ENCODE assay signal across 30 cellular contexts in genomic region chr14:96511667-96512066, GRCh38. TPM values are rescaled to one million over a fixed set of nuclear protein-coding genes. Genes with fewer than 3 reads are reported as not detected.
DNase-seq lines count a peak whose midpoint lies in the region; ATAC-seq, FAIRE-seq and TF ChIP-seq lines count a peak whose summit lies in the region.
"Had no signal": no experiment of that assay in that cellular context is flagged by ENCODE, and none has a peak within 500 bp of the region (broad histone marks: within the 10 kb centered on the region; RNA-seq: fewer than 3 reads in every experiment).

No MANE protein-coding gene starts in this region.

- no peak overlapping the region for H3K27ac Mint-ChIP-seq in CD8-positive, alpha-beta T cell
- H3K27ac Mint-ChIP-seq in naive thymus-derived CD4-positive, alpha-beta T cell = peak overlapping the region in 1 of 9 donors; percentile 60
- H3K27ac Mint-ChIP-seq: activated CD8-positive, alpha-beta T cell treated with anti-CD3 and anti-CD28 coated beads, Interleukin-2, amount 10 ng/mL, durations not matched to agents 7 days and 5 days; activated naive CD8-positive, alpha-beta T cell treated with anti-CD3 and anti-CD28 coated beads, Interleukin-2, amount 10 ng/mL, durations not matched to agents 7 days and 5 days had no signal

- peaks cover 3% of the 10 kb centered on the region; the same call in 1 of the 2 replicates for H4K20me1 ChIP-seq in GM12878 (ENCODE audit: control insufficient read depth, insufficient read depth)

- H3K9me3 ChIP-seq in CD8-positive, alpha-beta T cell (ENCODE audit: low read length) = no peaks in the 10 kb centered on the region
- H3K9me3 ChIP-seq in HUES64 (ENCODE audit: insufficient read depth, low read depth, low read length) (no peaks in the 10 kb centered on the region), GM12878 (replicated peaks; ENCODE audit: control insufficient read depth, insufficient read depth, low read length) (no peaks in the 10 kb centered on the region; the same call in none of the 3 replicates)
- H3K9me3 ChIP-seq in naive thymus-derived CD4-positive, alpha-beta T cell (ENCODE audit: control insufficient read depth in 2 of 3, low read length in 3 of 3) = no peaks in the 10 kb centered on the region
- H3K9me3 ChIP-seq: ascending aorta, BLaER1, gastroesophageal sphincter, neutrophil, sigmoid colon, tibial nerve had no signal

- no peak for TF ChIP-seq RAD21 in GM12878 (IDR thresholded peaks at IDR 0.05; ENCODE audit: insufficient read depth, low read depth, low read length)

- H3K4me1 Mint-ChIP-seq in CD8-positive, alpha-beta T cell (ENCODE audit: low read depth) = peaks cover 86% of the 10 kb centered on the region
- peaks cover 49 to 96% (median 86%) of the 10 kb centered on the region in 7 donors for H3K4me1 Mint-ChIP-seq in naive thymus-derived CD4-positive, alpha-beta T cell

- no peaks in the 10 kb centered on the region for H3K9me3 Mint-ChIP-seq in CD8-positive, alpha-beta T cell
- H3K9me3 Mint-ChIP-seq in naive thymus-derived CD4-positive, alpha-beta T cell = no peaks in the 10 kb centered on the region
- H3K9me3 Mint-ChIP-seq: activated naive CD8-positive, alpha-beta T cell treated with anti-CD3 and anti-CD28 coated beads, Interleukin-2, amount 10 ng/mL, durations not matched to agents 7 days and 5 days had no signal

- no peak overlapping the region for H2AFZ ChIP-seq in GM12878 (ENCODE audit: control insufficient read depth, low read depth, low read length)

- H3K4me2 ChIP-seq in GM12878 (ENCODE audit: control insufficient read depth, insufficient read depth) = peak overlapping the region; percentile 70; the same call in 1 of the 2 replicates
- H3K4me2 ChIP-seq: BLaER1 had no signal

- H3K9ac ChIP-seq in HUES64 (ENCODE audit: low read depth, low read length) (no peak overlapping the region), GM12878 (ENCODE audit: control insufficient read depth, insufficient read depth, low read length) (no peak overlapping the region)
- H3K9ac ChIP-seq: BLaER1 had no signal

- H3K4me3 Mint-ChIP-seq in CD8-positive, alpha-beta T cell = peak overlapping the region; percentile 49
- peak overlapping the region in 7 of 10 donors; percentile 18 to 65 (median 55) for H3K4me3 Mint-ChIP-seq in naive thymus-derived CD4-positive, alpha-beta T cell
- H3K4me3 Mint-ChIP-seq: activated CD8-positive, alpha-beta T cell treated with anti-CD3 and anti-CD28 coated beads, Interleukin-2, amount 10 ng/mL, durations not matched to agents 7 days and 5 days; activated naive CD8-positive, alpha-beta T cell treated with anti-CD3 and anti-CD28 coated beads, Interleukin-2, amount 10 ng/mL, durations not matched to agents 7 days and 5 days had no signal

- RAD21 ChIA-PET in GM12878 (lab: Charles Lee; ENCODE audit: unreplicated experiment) = no interaction called here

- intact Hi-C loops in CD8-positive, alpha-beta T cell (cut with DNase I, micrococcal nuclease) = loop anchor here in 1 of 2 experiments (2.0 kb wide), 1 partner anchor 49 kb away; no protein-coding TSS in a partner anchor
- intact Hi-C loops in GM12878 (cut with micrococcal nuclease; ENCODE audit: unreplicated experiment) = no loop called here
- intact Hi-C loops in naive thymus-derived CD4-positive, alpha-beta T cell (cut with micrococcal nuclease) = no loop called here

- no peak for FAIRE-seq in GM12878 (lab: Jason Lieb, UNC)
- FAIRE-seq: H54 had no signal

- WGBS in HUES64 = 82% methylated on average over 1 of the region's 1 CpG
- 94% methylated on average over 1 of the region's 1 CpG for WGBS in GM12878 (ENCODE audit: insufficient coverage, insufficient replicate concordance, low lambda C conversion rate, missing lambda C conversion rate)

- POLR2A ChIA-PET in CD8-positive, alpha-beta T cell (lab: Charles Lee) = no interaction called here
- POLR2A ChIA-PET in GM12878 (lab: Charles Lee) = interaction anchor here (1.2 to 2.3 kb wide), 3 partner anchors 9 to 296 kb away, joined by 3 to 13 read pairs (median 4); no protein-coding TSS in a partner anchor
- POLR2A ChIA-PET in naive thymus-derived CD4-positive, alpha-beta T cell (lab: Charles Lee) = interaction anchor here (0.6 kb wide), 1 partner anchor 25 kb away, joined by 3 read pairs; no protein-coding TSS in a partner anchor

- in situ Hi-C loops in GM12878 (cut with MboI) = no loop called here

- CTCF ChIA-PET in CD8-positive, alpha-beta T cell (lab: Charles Lee) = no interaction called here
- CTCF ChIA-PET in GM12878 (lab: Yijun Ruan, JAX) = interaction anchor here (1.3 to 1.6 kb wide), 2 partner anchors 14 to 341 kb away, joined by 3 to 4 read pairs; no protein-coding TSS in a partner anchor
- CTCF ChIA-PET in naive thymus-derived CD4-positive, alpha-beta T cell (lab: Charles Lee) = no interaction called here

- TF ChIP-seq EP300 in GM12878 (IDR thresholded peaks at IDR 0.05; ENCODE audit: borderline replicate concordance in 1 of 2, control insufficient read depth in 1 of 2, low read depth in 2 of 2, low read length in 2 of 2) = no peak

- H3K27me3 ChIP-seq in CD8-positive, alpha-beta T cell (ENCODE audit: insufficient read depth, low read length) = no peaks in the 10 kb centered on the region
- H3K27me3 ChIP-seq in HUES64 (ENCODE audit: insufficient read depth, low read length) (no peaks in the 10 kb centered on the region), GM12878 (replicated peaks in 1 of 2; ENCODE audit: control insufficient read depth in 2 of 2, insufficient read depth in 2 of 2, low read length in 1 of 2) (no peaks in the 10 kb centered on the region)
- no peaks in the 10 kb centered on the region for H3K27me3 ChIP-seq in naive thymus-derived CD4-positive, alpha-beta T cell (ENCODE audit: control insufficient read depth in 2 of 2, insufficient read depth in 2 of 2, low read length in 2 of 2)
- H3K27me3 ChIP-seq: ascending aorta, BLaER1, gastroesophageal sphincter, neutrophil, sigmoid colon, tibial nerve had no signal

- no peaks in the 10 kb centered on the region for H3K27me3 Mint-ChIP-seq in CD8-positive, alpha-beta T cell (ENCODE audit: low read depth)
- H3K27me3 Mint-ChIP-seq in naive thymus-derived CD4-positive, alpha-beta T cell = no peaks in the 10 kb centered on the region
- H3K27me3 Mint-ChIP-seq: activated naive CD8-positive, alpha-beta T cell treated with anti-CD3 and anti-CD28 coated beads, Interleukin-2, amount 10 ng/mL, durations not matched to agents 7 days and 5 days had no signal

- no peaks in the 10 kb centered on the region for H3K36me3 ChIP-seq in CD8-positive, alpha-beta T cell (ENCODE audit: insufficient read depth, low read length)
- H3K36me3 ChIP-seq in HUES64 (ENCODE audit: insufficient read depth, low read length) = no peaks in the 10 kb centered on the region
- H3K36me3 ChIP-seq in GM12878 (ENCODE audit: control insufficient read depth in 2 of 2, insufficient read depth in 2 of 2, low read length in 1 of 2) = no peaks in the 10 kb centered on the region
- H3K36me3 ChIP-seq in naive thymus-derived CD4-positive, alpha-beta T cell (ENCODE audit: control insufficient read depth in 2 of 3, insufficient read depth in 3 of 3, low read length in 3 of 3) = no peaks in the 10 kb centered on the region
- H3K36me3 ChIP-seq: ascending aorta, gastroesophageal sphincter, neutrophil, sigmoid colon, tibial nerve had no signal

- H3K4me1 ChIP-seq in CD8-positive, alpha-beta T cell (ENCODE audit: insufficient read depth, low read length) = peaks cover 88% of the 10 kb centered on the region
- H3K4me1 ChIP-seq in HUES64 (ENCODE audit: insufficient read depth, low read length) (peaks cover 62% of the 10 kb centered on the region), GM12878 (ENCODE audit: control insufficient read depth, insufficient read depth, low read length) (peaks cover 47% of the 10 kb centered on the region)
- peaks cover 44 to 66% of the 10 kb centered on the region in 2 donors for H3K4me1 ChIP-seq in naive thymus-derived CD4-positive, alpha-beta T cell (ENCODE audit: control insufficient read depth in 2 of 2, insufficient read depth in 2 of 2, low read length in 2 of 2)

- TF ChIP-seq POLR2A in GM12878 (IDR thresholded peaks at IDR 0.05; ENCODE audit: low read depth, low read length) = no peak

- H3K4me3 ChIP-seq in CD8-positive, alpha-beta T cell (ENCODE audit: low read depth, low read length) = no peak overlapping the region
- no peak overlapping the region for H3K4me3 ChIP-seq in HUES64 (ENCODE audit: low read length)
- H3K4me3 ChIP-seq in GM12878 = no peak overlapping the region
- H3K4me3 ChIP-seq in naive thymus-derived CD4-positive, alpha-beta T cell (ENCODE audit: low read length) = no peak overlapping the region
- H3K4me3 ChIP-seq: ascending aorta, BLaER1, gastroesophageal sphincter, sigmoid colon, tibial nerve had no signal

- no peak for TF ChIP-seq CTCF in CD8-positive, alpha-beta T cell (IDR thresholded peaks at IDR 0.05)
- no peak for TF ChIP-seq CTCF in GM12878 (IDR thresholded peaks at IDR 0.05 in 2 of 3, conservative IDR thresholded peaks at IDR 0.05 in 1 of 3; ENCODE audit: control insufficient read depth in 2 of 3, extremely low read depth in 1 of 3, insufficient read depth in 1 of 3, low read depth in 3 of 3, low read length in 3 of 3)

- no peak for DNase-seq in CD8-positive, alpha-beta T cell
- DNase-seq in GM12878 (ENCODE audit: low read depth, low spot score) (no peak), hypothalamus (lab: John Stamatoyannopoulos, UW) (no peak)
- no peak for DNase-seq in naive thymus-derived CD4-positive, alpha-beta T cell
- DNase-seq: activated CD4-positive, alpha-beta T cell treated with anti-CD3 and anti-CD28 coated beads for 4 hours; activated CD8-positive, alpha-beta T cell treated with anti-CD3 and anti-CD28 coated beads, Interleukin-2, amount 10 ng/mL, durations not matched to agents 7 days and 5 days; activated naive CD8-positive, alpha-beta T cell treated with anti-CD3 and anti-CD28 coated beads, Interleukin-2, amount 10 ng/mL, durations not matched to agents 7 days and 5 days; Calu3; DMS79 treated with DMSO at 0.1 percent for 48 hours; hippocampal formation; mesenchymal stem cell; NCI-H1417 treated with DMSO at 0.1 percent for 48 hours; NCI-H2081 treated with DMSO at 0.1 percent for 48 hours; NCI-H2227 treated with DMSO at 0.1 percent for 48 hours; NCI-H69; SHP77; sigmoid colon; stimulated activated CD4-positive, alpha-beta T cell treated with anti-CD3 and anti-CD28 coated beads, Interleukin-12 subunit alpha, Interleukin-12 subunit beta, amount 100 ng/mL, for 4 hours; stimulated activated CD4-positive, alpha-beta T cell treated with anti-CD3 and anti-CD28 coated beads, Interleukin-4, amount 100 ng/mL, for 1 hour had no signal

- ATAC-seq in CD8-positive, alpha-beta T cell = no peak
- no peak for ATAC-seq in GM12878
- ATAC-seq in naive thymus-derived CD4-positive, alpha-beta T cell = no peak
- ATAC-seq in HG02610 (IDR thresholded peaks at IDR 0.05; ENCODE audit: unreplicated experiment) = no peak
- ATAC-seq in HG03280 (IDR thresholded peaks at IDR 0.05; ENCODE audit: unreplicated experiment) = no peak
- ATAC-seq: activated CD8-positive, alpha-beta T cell treated with anti-CD3 and anti-CD28 coated beads, Interleukin-2, amount 10 ng/mL, durations not matched to agents 7 days and 5 days; gastroesophageal sphincter; Panc1 had no signal

- peaks cover 97% of the 10 kb centered on the region for H3K79me2 ChIP-seq in GM12878 (ENCODE audit: control insufficient read depth, insufficient read depth, low read length)

- SMC1A ChIA-PET in GM12878 (lab: Charles Lee; ENCODE audit: uncharacterized antibody, unreplicated experiment) = interaction anchor here (0.8 to 1.3 kb wide), 6 partner anchors 8 to 213 kb away, joined by 3 to 4 read pairs (median 4); no protein-coding TSS in a partner anchor

- H3K36me3 Mint-ChIP-seq in CD8-positive, alpha-beta T cell = no peaks in the 10 kb centered on the region
- no peaks in the 10 kb centered on the region for H3K36me3 Mint-ChIP-seq in naive thymus-derived CD4-positive, alpha-beta T cell
- H3K36me3 Mint-ChIP-seq: activated naive CD8-positive, alpha-beta T cell treated with anti-CD3 and anti-CD28 coated beads, Interleukin-2, amount 10 ng/mL, durations not matched to agents 7 days and 5 days had no signal

- no peak overlapping the region for H3K27ac ChIP-seq in CD8-positive, alpha-beta T cell (ENCODE audit: low read depth, low read length)
- H3K27ac ChIP-seq in HUES64 (ENCODE audit: low read depth, low read length) = peak overlapping the region; percentile 43; the same call in 1 of the 2 replicates
- no peak overlapping the region; the same call in 1 of the 2 replicates for H3K27ac ChIP-seq in GM12878 (ENCODE audit: control insufficient read depth, insufficient read depth)
- no peak overlapping the region for H3K27ac ChIP-seq in naive thymus-derived CD4-positive, alpha-beta T cell (ENCODE audit: low read depth, low read length)
- H3K27ac ChIP-seq: ascending aorta, BLaER1, gastroesophageal sphincter, HL-60, neutrophil, sigmoid colon, tibial nerve had no signal

- no TSS peak for BruUV-seq in GM12878 (replicated peaks; lab: Mats Ljungman, UMichigan)

RNA-seq across cellular contexts. Expression of gene PAPOLA, which starts 9.5 kb away (rescaled TPM):
- 100 to 1,000 TPM; 164 to 176 TPM for total RNA-seq in CD8-positive, alpha-beta T cell
- polyA plus RNA-seq in HUES64 (2013, experiment 1 of 2) = 158 TPM
- polyA plus RNA-seq in HUES64 (2013, experiment 2 of 2) = 180 TPM
- 478 and 480 TPM in 2 replicates for total RNA-seq in GM12878 (2013; cell fraction: nucleolus; rRNA removed)
- 83.8 and 90.7 TPM in 2 replicates for total RNA-seq in GM12878 (2014; rRNA removed)
- 106 and 108 TPM in 2 replicates for total RNA-seq in GM12878 (2014; rRNA removed; fragmentation: Illumina TruSeq; extraction: Trizol)
- 119 and 122 TPM in 2 replicates for total RNA-seq in GM12878 (2021)
- 50.1 TPM for polyA plus RNA-seq in GM12878 (2011; ENCODE audit: low read depth)
- polyA plus RNA-seq in GM12878 (2011; rRNA removed) = 185 and 260 TPM in 2 replicates
- polyA plus RNA-seq in GM12878 (2011; cell fraction: cytosol; rRNA removed) = 103 and 109 TPM in 2 replicates
- polyA plus RNA-seq in GM12878 (2011; cell fraction: nucleus; rRNA removed) = 108 and 113 TPM in 2 replicates
- 73.7 and 92.7 TPM in 2 replicates for polyA plus RNA-seq in GM12878 (2012)
- polyA plus RNA-seq in GM12878 (2014; fragmentation: Illumina TruSeq; extraction: Trizol) = 127 and 150 TPM in 2 replicates
- 10 to 100 TPM; 46.0 to 53.2 TPM for polyA plus RNA-seq in GM12878 (2014; fragmentation: Nextera tagmentation; extraction: Ambion mirVana)
- polyA plus RNA-seq in GM12878 (2014; rRNA removed) = 66.1 and 78.7 TPM in 2 replicates
- polyA plus RNA-seq in GM12878 (2016; fragmentation: Nextera tagmentation; extraction: Ambion mirVana) = 100 to 1,000 TPM; 139 to 156 TPM
- polyA minus RNA-seq in GM12878 (2011; rRNA and poly(A)+ RNA removed) = 170 and 260 TPM in 2 replicates
- 61.6 and 93.7 TPM in 2 replicates for polyA minus RNA-seq in GM12878 (2011; cell fraction: cytosol; rRNA and poly(A)+ RNA removed)
- polyA minus RNA-seq in GM12878 (2011; cell fraction: nucleus; rRNA and poly(A)+ RNA removed) = 137 and 220 TPM in 2 replicates
- total RNA-seq in naive thymus-derived CD4-positive, alpha-beta T cell = 100 to 1,000 TPM; 158 to 256 (median 177) TPM
- polyA plus RNA-seq in naive thymus-derived CD4-positive, alpha-beta T cell = 10 to 100 TPM; 58.2 to 72.2 TPM
